Comparison of ENCODE assay signal across 8 cellular contexts in the genomic region with DNA sequence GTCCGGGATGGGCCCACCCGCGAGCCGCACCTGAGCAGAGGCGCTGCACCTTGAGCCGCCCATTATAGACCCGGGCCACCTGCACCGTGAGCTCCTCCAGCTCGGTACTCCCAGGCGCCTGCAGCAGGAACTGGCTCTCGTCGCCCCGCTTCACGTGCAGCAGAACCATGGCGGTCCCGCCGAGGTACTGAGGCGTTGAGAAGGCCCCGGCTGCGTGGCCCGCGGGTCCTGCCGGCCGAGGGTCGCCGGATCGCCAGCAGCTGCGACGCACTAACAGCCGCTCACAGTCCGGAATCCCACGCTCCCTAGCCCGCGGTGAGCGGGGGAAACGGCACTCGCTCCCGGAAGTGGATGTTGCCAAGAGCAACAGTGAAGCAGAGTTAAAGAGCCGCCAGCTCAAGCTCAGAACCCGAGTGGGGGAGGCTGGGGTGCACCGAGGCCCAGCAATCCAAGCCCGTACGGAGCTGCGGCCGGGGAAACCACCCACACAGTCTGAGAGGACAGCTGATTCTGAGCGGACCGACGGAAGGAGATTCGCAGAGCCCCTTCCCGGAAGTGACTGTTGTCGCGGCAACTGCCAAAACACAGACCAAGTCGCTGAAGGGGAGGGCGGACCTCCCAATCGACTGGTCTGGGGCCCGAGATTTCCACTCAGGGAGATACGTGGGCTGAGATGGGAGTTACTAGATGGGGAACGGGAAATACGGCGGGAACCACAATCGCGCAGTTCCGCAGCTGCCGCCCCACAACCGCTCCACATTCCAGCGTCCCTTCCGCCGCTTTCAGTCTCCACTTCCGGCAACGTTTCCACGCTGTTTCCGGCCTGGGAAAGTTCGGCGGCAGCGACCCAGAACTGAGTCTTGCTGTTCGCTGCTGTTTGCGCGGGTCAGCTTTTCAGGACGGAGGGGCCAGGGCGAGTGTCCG.
DNase-seq lines count a peak whose midpoint lies in the region; TF ChIP-seq lines count a peak whose summit lies in the region.

Gene CFAP298 (minus strand): TSS at position 303 of the 924 bp plus-strand sequence. CDS start 134 bp downstream, at position 169.

- H3K4me1 Mint-ChIP-seq in nephron, result no peaks in the 10 kb centered on the region
- H3K4me1 Mint-ChIP-seq in stimulated activated naive CD8-positive, alpha-beta T cell treated with anti-CD3 and anti-CD28 coated beads, Interleukin-15, Interleukin-2, amounts not matched to agents 100 ng/mL and 50 ng/mL, for 24 hours (ENCODE audit: low read depth), result peaks cover 13% of the 10 kb centered on the region

- peak; percentile 66 for TF ChIP-seq POLR2A in Raji (IDR thresholded peaks at IDR 0.05; ENCODE audit: insufficient read depth, low read depth, low read length)

- no peak for TF ChIP-seq CTCF in LNCaP clone FGC (IDR thresholded peaks at IDR 0.05; ENCODE audit: control insufficient read depth, extremely low read depth, insufficient read depth)
- no peak for TF ChIP-seq CTCF in fibroblast of pulmonary artery (IDR thresholded peaks at IDR 0.05; ENCODE audit: low read length, missing control alignments)
- TF ChIP-seq CTCF in nephron (IDR thresholded peaks at IDR 0.05; ENCODE audit: unreplicated experiment in 3 of 3), result no peak

- no peaks in the 10 kb centered on the region for H3K9me3 Mint-ChIP-seq in nephron
- H3K9me3 Mint-ChIP-seq in stimulated activated naive CD8-positive, alpha-beta T cell treated with anti-CD3 and anti-CD28 coated beads, Interleukin-15, Interleukin-2, amounts not matched to agents 100 ng/mL and 50 ng/mL, for 24 hours, result no peaks in the 10 kb centered on the region

- peaks cover 14% of the 10 kb centered on the region for H3K36me3 Mint-ChIP-seq in nephron (ENCODE audit: low read depth)
- peaks cover 18% of the 10 kb centered on the region for H3K36me3 Mint-ChIP-seq in stimulated activated naive CD8-positive, alpha-beta T cell treated with anti-CD3 and anti-CD28 coated beads, Interleukin-15, Interleukin-2, amounts not matched to agents 100 ng/mL and 50 ng/mL, for 24 hours (ENCODE audit: low read depth)

- H3K27me3 Mint-ChIP-seq in nephron (ENCODE audit: low read depth), result peaks cover 18% of the 10 kb centered on the region
- H3K27me3 Mint-ChIP-seq in stimulated activated naive CD8-positive, alpha-beta T cell treated with anti-CD3 and anti-CD28 coated beads, Interleukin-15, Interleukin-2, amounts not matched to agents 100 ng/mL and 50 ng/mL, for 24 hours, result no peaks in the 10 kb centered on the region

- peak within 1 kb of the TSS; percentile 96 to 98 (median 98) for H3K4me3 Mint-ChIP-seq in nephron
- peak within 1 kb of the TSS; percentile 97 for H3K4me3 Mint-ChIP-seq in stimulated activated naive CD8-positive, alpha-beta T cell treated with anti-CD3 and anti-CD28 coated beads, Interleukin-15, Interleukin-2, amounts not matched to agents 100 ng/mL and 50 ng/mL, for 24 hours

- peak within 1 kb of the TSS; percentile 99 to 100 (median 99) for H3K27ac Mint-ChIP-seq in nephron
- H3K27ac Mint-ChIP-seq in stimulated activated naive CD8-positive, alpha-beta T cell treated with anti-CD3 and anti-CD28 coated beads, Interleukin-15, Interleukin-2, amounts not matched to agents 100 ng/mL and 50 ng/mL, for 24 hours, result peak within 1 kb of the TSS; percentile 92

- H3K4me3 ChIP-seq in LNCaP clone FGC (ENCODE audit: low read depth, low read length), result peak within 1 kb of the TSS; percentile 97
- peak within 1 kb of the TSS; percentile 92 for H3K4me3 ChIP-seq in fibroblast of pulmonary artery (replicated peaks; ENCODE audit: low read depth, low read length)

- DNase-seq in EH (ENCODE audit: low read depth) (peak; percentile 97), GOT3 (lab: John Stamatoyannopoulos, UW) (peak; percentile 71), LNCaP clone FGC (ENCODE audit: low read depth) (peak; percentile 74), fibroblast of pulmonary artery (ENCODE audit: low read depth) (peak; percentile 97)
- peak; percentile 81 for DNase-seq in activated effector memory CD4-positive, alpha-beta T cell treated with Interleukin-2 at 50 U/mL for 16 hours

Comparison
In these comparisons a context has a peak if more than half of its experiments do, and no peak if none do; other contexts are left out.
1. Peak in every context shown above with its lines: DNase-seq and H3K4me3 ChIP-seq.